Comparison of ENCODE assay signal across 1 cellular context in the genomic region with DNA sequence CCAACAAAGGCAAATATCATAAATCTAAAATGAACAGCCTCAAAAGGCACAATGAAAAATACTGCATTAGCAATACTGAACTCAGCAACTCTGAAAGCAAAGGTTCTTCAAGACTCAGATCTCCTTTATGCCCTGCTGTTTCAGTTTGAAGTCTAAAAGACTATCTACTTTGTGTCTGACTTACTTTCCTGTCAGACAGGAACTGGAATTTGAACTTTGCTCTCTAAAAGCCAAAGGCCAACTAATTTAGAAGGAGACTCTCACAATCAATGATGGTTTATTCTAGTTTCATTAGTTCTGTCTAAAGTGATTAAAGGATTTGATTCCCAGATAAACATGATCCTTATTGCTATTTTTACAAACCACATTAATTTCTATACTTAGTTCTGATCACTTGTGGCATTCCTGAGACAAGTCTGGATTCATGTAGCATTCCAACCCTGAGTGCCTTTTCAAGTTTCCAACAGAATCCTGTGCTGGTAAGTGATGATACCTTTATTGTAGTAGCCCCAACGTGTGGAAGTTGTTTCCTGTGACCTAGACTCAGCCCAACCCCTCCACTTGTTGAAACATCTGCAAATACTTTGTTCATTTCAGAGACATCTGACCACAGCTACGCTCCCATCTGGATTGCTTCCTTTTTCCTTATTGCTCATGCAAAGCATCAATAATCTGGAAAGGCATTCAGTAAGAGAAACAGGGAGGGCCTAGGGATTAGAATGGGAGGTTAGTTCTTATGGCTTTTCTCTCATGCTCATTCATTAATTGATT.
TF ChIP-seq lines count a peak whose summit lies in the region.

No MANE protein-coding gene starts in this region.

TF ChIP-seq in endothelial cell of umbilical vein, 7 proteins besides CTCF, POLR2A, EP300 and RAD21 (continued from another document):
- no peak for TF ChIP-seq MYC (IDR thresholded peaks at IDR 0.05; ENCODE audit: low read depth, low read length)
